Comparison of ENCODE assay signal across 18 cellular contexts in genomic region chr2:213476641-213477040, GRCh38.
DNase-seq lines count a peak whose midpoint lies in the region; TF ChIP-seq lines count a peak whose summit lies in the region.
"Had no signal": no experiment of that assay in that cellular context is flagged by ENCODE, and none has a peak within 500 bp of the region (broad histone marks: within the 10 kb centered on the region; RNA-seq: fewer than 3 reads in every experiment).

No MANE protein-coding gene starts in this region.

- H3K36me3 ChIP-seq in GM23248 (ENCODE audit: low read depth): no peaks in the 10 kb centered on the region
- H3K36me3 ChIP-seq in adipocyte (ENCODE audit: control insufficient read depth, insufficient read depth, low read length, severe bottlenecking): no peaks in the 10 kb centered on the region
- H3K36me3 ChIP-seq in neuronal stem cell (replicated peaks in 1 of 2; ENCODE audit: control insufficient read depth in 2 of 2, insufficient read depth in 2 of 2, low read length in 2 of 2): no peaks in the 10 kb centered on the region
- H3K36me3 ChIP-seq: HAP-1, MG63 had no signal

- in situ Hi-C loops in GM23248 (cut with MboI): no loop called here

- H4K91ac ChIP-seq in neuronal stem cell (ENCODE audit: low read depth, low read length, poor library complexity): no peak overlapping the region

- H2AFZ ChIP-seq in GM23248 (peak overlapping the region; percentile 25; the same call in 1 of the 2 replicates), neuronal stem cell (ENCODE audit: low read length) (no peak overlapping the region)

- H3K4me3 ChIP-seq in AG10803 (ENCODE audit: low read length) (no peak overlapping the region), GM23248 (peak overlapping the region; percentile 43), adipocyte (ENCODE audit: low read length) (no peak overlapping the region), neuronal stem cell (ENCODE audit: low read length in 2 of 2) (no peak overlapping the region)
- H3K4me3 ChIP-seq: HAP-1, MG63 had no signal

- H3K23ac ChIP-seq in neuronal stem cell (ENCODE audit: low read depth, low read length, poor library complexity): no peak overlapping the region

- H3K27me3 ChIP-seq in GM23248 (replicated peaks; ENCODE audit: insufficient read depth) (no peaks in the 10 kb centered on the region), adipocyte (replicated peaks; ENCODE audit: control insufficient read depth, insufficient read depth, low read length) (no peaks in the 10 kb centered on the region), neuronal stem cell (ENCODE audit: control insufficient read depth in 3 of 3, insufficient read depth in 3 of 3, low read depth in 1 of 3, low read length in 3 of 3) (no peaks in the 10 kb centered on the region)
- H3K27me3 ChIP-seq: MG63 had no signal

- no peaks in the 10 kb centered on the region for H3K79me2 ChIP-seq in GM23248 (ENCODE audit: insufficient read depth)

- H3K4me2 ChIP-seq in GM23248 (ENCODE audit: unreplicated experiment) (peak overlapping the region; percentile 62), neuronal stem cell (ENCODE audit: insufficient read depth, low read length, poor library complexity, severe bottlenecking) (no peak overlapping the region)

- 21 to 22% methylated on average over 4 of the region's 4 CpGs for WGBS in GM23248 (ENCODE audit: low coverage in 1 of 2, low lambda C conversion rate in 2 of 2, missing lambda C conversion rate in 2 of 2), 2 experiments
- no CpG with 5 or more reads among the region's 4 CpGs for WGBS in neuronal stem cell (ENCODE audit: extremely low coverage in 2 of 2, insufficient read length in 2 of 2, insufficient replicate concordance in 1 of 2), 2 donors

- intact Hi-C loops in posterior vena cava (cut with DNase I): no loop called here

- H2BK15ac ChIP-seq in neuronal stem cell (ENCODE audit: low read length): no peak overlapping the region

- H2BK120ac ChIP-seq in neuronal stem cell (ENCODE audit: low read depth, low read length): no peak overlapping the region

- no peaks in the 10 kb centered on the region for H3K79me1 ChIP-seq in neuronal stem cell (ENCODE audit: low read depth, low read length)

- H3K14ac ChIP-seq in neuronal stem cell (ENCODE audit: low read length): no peak overlapping the region

- no peak overlapping the region for H2BK12ac ChIP-seq in neuronal stem cell (ENCODE audit: low read length)

- H3K27ac ChIP-seq in GM23248: peak overlapping the region; percentile 56
- no peak overlapping the region for H3K27ac ChIP-seq in neuronal stem cell (replicated peaks; ENCODE audit: low read length)
- H3K27ac ChIP-seq: HL-60 had no signal

- no peak overlapping the region for H2AK5ac ChIP-seq in neuronal stem cell (ENCODE audit: low read depth, low read length)

- TF ChIP-seq CTCF in AG10803 (conservative IDR thresholded peaks at IDR 0.05; ENCODE audit: low read length): no peak

- DNase-seq in AG10803 (ENCODE audit: low read depth): peak; percentile 46
- DNase-seq in GM23248: peak; percentile 83
- DNase-seq in adipocyte (ENCODE audit: low read depth): peak; percentile 71
- peak; percentile 80 for DNase-seq in glomerular visceral epithelial cell (ENCODE audit: extremely low spot score)
- DNase-seq in activated CD8-positive, alpha-beta memory T cell treated with anti-CD3 and anti-CD28 coated beads, Interleukin-2, amount 50 U/mL, for 48 hours: no peak
- DNase-seq in posterior vena cava (ENCODE audit: low spot score): no peak
- no peak for DNase-seq in neuronal stem cell (ENCODE audit: low spot score)
- no peak for DNase-seq in NCI-H446 (lab: John Stamatoyannopoulos, UW)
- DNase-seq: CD4-positive, alpha-beta T cell; DMS79 treated with DMSO at 0.1 percent for 48 hours; KG1; MG63; NCI-H1105; NCI-H187; NCI-H510A; SHP77 had no signal

- no peaks in the 10 kb centered on the region for H3K9me2 ChIP-seq in GM23248 (ENCODE audit: insufficient read depth)

- no peak overlapping the region for H4K8ac ChIP-seq in neuronal stem cell (ENCODE audit: low read depth, low read length)

- H3K9ac ChIP-seq in GM23248: peak overlapping the region; percentile 35
- no peak overlapping the region for H3K9ac ChIP-seq in adipocyte (ENCODE audit: low read length)
- H3K9ac ChIP-seq in neuronal stem cell (ENCODE audit: low read depth, low read length, poor library complexity): no peak overlapping the region

- H3K4me1 ChIP-seq in GM23248 (ENCODE audit: insufficient read depth): peaks cover 14% of the 10 kb centered on the region; the same call in 1 of the 2 replicates
- no peaks in the 10 kb centered on the region for H3K4me1 ChIP-seq in adipocyte (ENCODE audit: control insufficient read depth, insufficient read depth, low read length)
- no peaks in the 10 kb centered on the region for H3K4me1 ChIP-seq in neuronal stem cell (ENCODE audit: control insufficient read depth in 2 of 2, insufficient read depth in 1 of 2, low read depth in 1 of 2, low read length in 2 of 2)
- H3K4me1 ChIP-seq: HAP-1 had no signal

- H3K4ac ChIP-seq in neuronal stem cell (ENCODE audit: low read length): no peak overlapping the region

- no peak overlapping the region for H3K18ac ChIP-seq in neuronal stem cell (ENCODE audit: low read length)

- peaks cover 11% of the 10 kb centered on the region; the same call in 1 of the 2 replicates for H3F3A ChIP-seq in GM23248 (ENCODE audit: insufficient read depth)

- no peaks in the 10 kb centered on the region for H4K20me1 ChIP-seq in GM23248 (ENCODE audit: insufficient read depth)

- H2BK5ac ChIP-seq in neuronal stem cell (ENCODE audit: low read length): no peak overlapping the region

- no peaks in the 10 kb centered on the region for H3K9me3 ChIP-seq in GM23248 (ENCODE audit: low read depth)
- peaks cover 24% of the 10 kb centered on the region for H3K9me3 ChIP-seq in adipocyte (ENCODE audit: control insufficient read depth, low read length)
- H3K9me3 ChIP-seq in neuronal stem cell (replicated peaks in 1 of 2; ENCODE audit: control insufficient read depth in 2 of 2, insufficient read depth in 1 of 2, low read depth in 1 of 2, low read length in 2 of 2): peaks cover 5 to 10% of the 10 kb centered on the region in 2 donors
- H3K9me3 ChIP-seq: HAP-1, MG63 had no signal

Comparison
In these comparisons a context has a peak if more than half of its experiments do, and no peak if none do; other contexts are left out.
1. DNase-seq: peak in AG10803 (single experiment), GM23248 (single experiment), adipocyte (single experiment) and glomerular visceral epithelial cell (single experiment); none in activated CD8-positive, alpha-beta memory T cell treated with anti-CD3 and anti-CD28 coated beads, Interleukin-2, amount 50 U/mL, for 48 hours (single experiment), posterior vena cava (single experiment), neuronal stem cell (single experiment) and NCI-H446 (0 of 2).